ENCODE assay signal across 9 cellular contexts in the genomic region with DNA sequence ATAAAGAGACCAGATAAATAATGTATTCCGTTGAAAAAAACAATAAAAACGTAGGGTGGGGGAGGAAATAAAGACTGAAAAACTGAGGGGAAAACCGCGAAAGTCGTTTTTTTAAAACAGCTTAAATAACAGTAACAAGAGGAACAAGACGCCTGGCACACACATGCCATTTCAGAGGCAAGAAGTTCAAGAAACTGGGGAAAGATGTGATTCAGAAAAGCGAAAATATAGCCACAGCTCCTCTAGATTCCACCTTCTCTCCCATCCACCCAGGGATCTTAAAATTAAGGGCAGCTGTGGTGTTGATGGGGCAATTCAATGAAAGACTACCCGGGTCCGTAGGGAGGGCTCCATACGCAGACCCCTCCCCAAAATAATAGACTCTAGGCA. TPM values are rescaled to one million over a fixed set of nuclear protein-coding genes. Genes with fewer than 3 reads are reported as not detected.
DNase-seq lines count a peak whose midpoint lies in the region; ATAC-seq and TF ChIP-seq lines count a peak whose summit lies in the region.
"Had no signal": no experiment of that assay in that cellular context is flagged by ENCODE, and none has a peak within 500 bp of the region (broad histone marks: within the 10 kb centered on the region; RNA-seq: fewer than 3 reads in every experiment).

No MANE protein-coding gene starts in this region.

- H3K27me3 Mint-ChIP-seq in CD4-positive, CD25-positive, alpha-beta regulatory T cell: peaks cover 26% of the 10 kb centered on the region

- TF ChIP-seq EP300 in neural cell (conservative IDR thresholded peaks at IDR 0.05; ENCODE audit: poor library complexity, severe bottlenecking): no peak

- TF ChIP-seq RAD21 in neural cell (conservative IDR thresholded peaks at IDR 0.05): no peak

- H3K36me3 Mint-ChIP-seq in CD4-positive, CD25-positive, alpha-beta regulatory T cell: no peaks in the 10 kb centered on the region

- H3K4me1 Mint-ChIP-seq in CD4-positive, CD25-positive, alpha-beta regulatory T cell: peaks cover 7 to 26% (median 20%) of the 10 kb centered on the region in 4 donors

- H3K36me3 ChIP-seq in CD4-positive, CD25-positive, alpha-beta regulatory T cell (ENCODE audit: control insufficient read depth, insufficient read depth, low read length): no peaks in the 10 kb centered on the region
- H3K36me3 ChIP-seq in NT2/D1 (ENCODE audit: insufficient read depth, insufficient read length, low read length) (no peaks in the 10 kb centered on the region), ectodermal cell (ENCODE audit: control insufficient read depth, insufficient read depth, low read length) (no peaks in the 10 kb centered on the region), neural cell (ENCODE audit: insufficient read depth, low read length) (no peaks in the 10 kb centered on the region)

- H2AFZ ChIP-seq in neural cell (ENCODE audit: low read depth, low read length): no peak overlapping the region

- H3F3A ChIP-seq in neural cell (ENCODE audit: insufficient read depth, low read length, poor library complexity, severe bottlenecking): no peaks in the 10 kb centered on the region

- peak overlapping the region; percentile 28 for H3K4me2 ChIP-seq in neural cell (ENCODE audit: low read length)

- H3K9me3 Mint-ChIP-seq in CD4-positive, CD25-positive, alpha-beta regulatory T cell: peaks cover 0 to 7% (median 4%) of the 10 kb centered on the region in 7 donors

- no peak overlapping the region for H3K27ac ChIP-seq in CD4-positive, CD25-positive, alpha-beta regulatory T cell (ENCODE audit: insufficient read depth, low read length, poor library complexity, severe bottlenecking)
- H3K27ac ChIP-seq in ectodermal cell (ENCODE audit: insufficient read depth, low read depth, low read length, poor library complexity, severe bottlenecking): no peak overlapping the region
- H3K27ac ChIP-seq in neural cell (ENCODE audit: low read length): no peak overlapping the region
- H3K27ac ChIP-seq: HL-60 had no signal

- H3K9ac ChIP-seq in NT2/D1 (ENCODE audit: insufficient read length, low read depth) (peak overlapping the region; percentile 72), neural cell (ENCODE audit: low read length) (peak overlapping the region; percentile 64)

- no peaks in the 10 kb centered on the region for H4K20me1 ChIP-seq in neural cell (ENCODE audit: insufficient read depth)

- H3K79me2 ChIP-seq in neural cell (replicated peaks; ENCODE audit: insufficient read depth, low read length): no peaks in the 10 kb centered on the region

- WGBS in ectodermal cell, 2 experiments: 17 to 29% methylated on average over 7 to 10 of the region's 10 CpGs

- H3K4me3 ChIP-seq in CD4-positive, CD25-positive, alpha-beta regulatory T cell (ENCODE audit: low read depth, low read length): peak overlapping the region; percentile 74
- peak overlapping the region; percentile 72 for H3K4me3 ChIP-seq in NT2/D1 (ENCODE audit: insufficient read length, low read depth)
- peak overlapping the region; percentile 85 for H3K4me3 ChIP-seq in ectodermal cell (ENCODE audit: insufficient read depth, low read depth, low read length)
- H3K4me3 ChIP-seq in neural cell (ENCODE audit: low read length): peak overlapping the region; percentile 88

- H3K27me3 ChIP-seq in CD4-positive, CD25-positive, alpha-beta regulatory T cell (ENCODE audit: control insufficient read depth, insufficient read depth, low read length): peaks cover 2% of the 10 kb centered on the region
- H3K27me3 ChIP-seq in NT2/D1 (ENCODE audit: insufficient read depth, insufficient read length) (no peaks in the 10 kb centered on the region), ectodermal cell (ENCODE audit: control insufficient read depth, insufficient read depth, low read length, poor library complexity, severe bottlenecking) (no peaks in the 10 kb centered on the region), neural cell (ENCODE audit: insufficient read depth, low read depth, low read length) (peaks cover 6% of the 10 kb centered on the region)

- H3K9me2 ChIP-seq in neural cell (ENCODE audit: insufficient read depth, low read length): no peaks in the 10 kb centered on the region

- peaks cover 0 to 2% of the 10 kb centered on the region in 2 experiments for H3K9me3 ChIP-seq in CD4-positive, CD25-positive, alpha-beta regulatory T cell (ENCODE audit: control insufficient read depth in 2 of 2, low read length in 2 of 2)
- H3K9me3 ChIP-seq in NT2/D1 (ENCODE audit: insufficient read depth, low read length) (peaks cover 6% of the 10 kb centered on the region; the same call in 1 of the 2 replicates), ectodermal cell (ENCODE audit: control insufficient read depth, low read length) (no peaks in the 10 kb centered on the region), neural cell (ENCODE audit: low read length) (no peaks in the 10 kb centered on the region)

- DNase-seq in CD4-positive, CD25-positive, alpha-beta regulatory T cell: peak in 2 of 3 donors; percentile 8 to 39
- no peak for DNase-seq in NT2/D1 (ENCODE audit: low read depth, low spot score)
- DNase-seq in KG1 (lab: John Stamatoyannopoulos, UW): no peak
- no peak for DNase-seq in NCI-H187 (lab: John Stamatoyannopoulos, UW)
- no peak for DNase-seq in stimulated activated CD4-positive, alpha-beta T cell treated with anti-CD3 and anti-CD28 coated beads, Interleukin-1b, Interleukin-23, amount 100 ng/mL, for 48 hours
- no peak for DNase-seq in NCI-H187 treated with DMSO at 0.1 percent for 48 hours (lab: John Stamatoyannopoulos, UW)

- H3K4me1 ChIP-seq in CD4-positive, CD25-positive, alpha-beta regulatory T cell (ENCODE audit: control insufficient read depth, insufficient read depth, low read length, poor library complexity, severe bottlenecking): peaks cover 20% of the 10 kb centered on the region
- H3K4me1 ChIP-seq in NT2/D1 (ENCODE audit: insufficient read depth, insufficient read length): no peaks in the 10 kb centered on the region
- H3K4me1 ChIP-seq in ectodermal cell (ENCODE audit: control insufficient read depth, insufficient read depth, low read length): peaks cover 7% of the 10 kb centered on the region

- no peak for ATAC-seq in CD4-positive, CD25-positive, alpha-beta regulatory T cell (ENCODE audit: low read depth in 2 of 2)

- H3K27ac Mint-ChIP-seq in CD4-positive, CD25-positive, alpha-beta regulatory T cell: peak overlapping the region; percentile 56 to 87 (median 70)

- no peak for TF ChIP-seq CTCF in neural cell (IDR thresholded peaks at IDR 0.05; ENCODE audit: poor library complexity, severe bottlenecking)

- H3K4me3 Mint-ChIP-seq in CD4-positive, CD25-positive, alpha-beta regulatory T cell: peak overlapping the region; percentile 81 to 91 (median 87)

TF ChIP-seq in neural cell, 6 proteins besides CTCF, POLR2A, EP300 and RAD21:
- TF ChIP-seq TAF1 (IDR thresholded peaks at IDR 0.05; ENCODE audit: low read depth): no peak
- no peak for TF ChIP-seq SMC3 (conservative IDR thresholded peaks at IDR 0.05; ENCODE audit: poor library complexity)
- TF ChIP-seq, protein P1, sequence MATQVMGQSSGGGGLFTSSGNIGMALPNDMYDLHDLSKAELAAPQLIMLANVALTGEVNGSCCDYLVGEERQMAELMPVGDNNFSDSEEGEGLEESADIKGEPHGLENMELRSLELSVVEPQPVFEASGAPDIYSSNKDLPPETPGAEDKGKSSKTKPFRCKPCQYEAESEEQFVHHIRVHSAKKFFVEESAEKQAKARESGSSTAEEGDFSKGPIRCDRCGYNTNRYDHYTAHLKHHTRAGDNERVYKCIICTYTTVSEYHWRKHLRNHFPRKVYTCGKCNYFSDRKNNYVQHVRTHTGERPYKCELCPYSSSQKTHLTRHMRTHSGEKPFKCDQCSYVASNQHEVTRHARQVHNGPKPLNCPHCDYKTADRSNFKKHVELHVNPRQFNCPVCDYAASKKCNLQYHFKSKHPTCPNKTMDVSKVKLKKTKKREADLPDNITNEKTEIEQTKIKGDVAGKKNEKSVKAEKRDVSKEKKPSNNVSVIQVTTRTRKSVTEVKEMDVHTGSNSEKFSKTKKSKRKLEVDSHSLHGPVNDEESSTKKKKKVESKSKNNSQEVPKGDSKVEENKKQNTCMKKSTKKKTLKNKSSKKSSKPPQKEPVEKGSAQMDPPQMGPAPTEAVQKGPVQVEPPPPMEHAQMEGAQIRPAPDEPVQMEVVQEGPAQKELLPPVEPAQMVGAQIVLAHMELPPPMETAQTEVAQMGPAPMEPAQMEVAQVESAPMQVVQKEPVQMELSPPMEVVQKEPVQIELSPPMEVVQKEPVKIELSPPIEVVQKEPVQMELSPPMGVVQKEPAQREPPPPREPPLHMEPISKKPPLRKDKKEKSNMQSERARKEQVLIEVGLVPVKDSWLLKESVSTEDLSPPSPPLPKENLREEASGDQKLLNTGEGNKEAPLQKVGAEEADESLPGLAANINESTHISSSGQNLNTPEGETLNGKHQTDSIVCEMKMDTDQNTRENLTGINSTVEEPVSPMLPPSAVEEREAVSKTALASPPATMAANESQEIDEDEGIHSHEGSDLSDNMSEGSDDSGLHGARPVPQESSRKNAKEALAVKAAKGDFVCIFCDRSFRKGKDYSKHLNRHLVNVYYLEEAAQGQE (IDR thresholded peaks at IDR 0.05; ENCODE audit: borderline replicate concordance): no peak
- TF ChIP-seq EZH2 (IDR thresholded peaks at IDR 0.05; ENCODE audit: borderline replicate concordance, insufficient read depth, low read length, poor library complexity, severe bottlenecking): no peak
TF ChIP-seq in neural cell: peak in this region for 0.

RNA-seq across cellular contexts. Expression of a gene that starts 1.3 kb away (rescaled TPM):
- total RNA-seq in CD4-positive, CD25-positive, alpha-beta regulatory T cell: 13.6 TPM
- polyA plus RNA-seq in CD4-positive, CD25-positive, alpha-beta regulatory T cell: 1 to 10 TPM; 3.3 to 4.1 (median 3.6) TPM
- polyA plus RNA-seq in ectodermal cell (2013, experiment 1 of 4): 74.7 TPM
- 70.6 TPM for polyA plus RNA-seq in ectodermal cell (2013, experiment 2 of 4)
- polyA plus RNA-seq in ectodermal cell (2013, experiment 3 of 4): 62.0 TPM
- 67.4 TPM for polyA plus RNA-seq in ectodermal cell (2013, experiment 4 of 4)
- 13.5 and 28.0 TPM in 2 replicates for polyA plus RNA-seq in neural cell
- 16.0 and 16.8 TPM in 2 replicates for polyA minus RNA-seq in neural cell

Comparison
In these comparisons a context has a peak if more than half of its experiments do, and no peak if none do; other contexts are left out.
1. DNase-seq: peak in CD4-positive, CD25-positive, alpha-beta regulatory T cell (2 of 3); none in NT2/D1 (single experiment), KG1 (single experiment), NCI-H187 (0 of 2), stimulated activated CD4-positive, alpha-beta T cell treated with anti-CD3 and anti-CD28 coated beads, Interleukin-1b, Interleukin-23, amount 100 ng/mL, for 48 hours (single experiment) and NCI-H187 treated with DMSO at 0.1 percent for 48 hours (single experiment).
2. Peak in every context shown above with its lines, with median percentiles within 50 percentile points of each other: H3K4me3 ChIP-seq.